14 cellular contexts compared by ENCODE assay signal in genomic region chr3:62161306-62161705, GRCh38.
DNase-seq lines count a peak whose midpoint lies in the region; ATAC-seq and TF ChIP-seq lines count a peak whose summit lies in the region.
"Had no signal": no experiment of that assay in that cellular context is flagged by ENCODE, and none has a peak within 500 bp of the region (broad histone marks: within the 10 kb centered on the region; RNA-seq: fewer than 3 reads in every experiment).

No MANE protein-coding gene starts in this region.

- H3K27ac ChIP-seq in suprapubic skin, result peak overlapping the region; percentile 63
- H3K27ac ChIP-seq in CD4-positive, alpha-beta memory T cell (ENCODE audit: low read depth, low read length), result no peak overlapping the region

- H3K4me3 Mint-ChIP-seq in chondrocyte (ENCODE audit: unreplicated experiment), result no peak overlapping the region
- H3K4me3 Mint-ChIP-seq in CD4-positive, alpha-beta memory T cell, result no peak overlapping the region
- H3K4me3 Mint-ChIP-seq: CD4-positive, alpha-beta T cell; type B pancreatic cell had no signal

- CTCF ChIA-PET in CD4-positive, alpha-beta memory T cell (lab: Charles Lee; ENCODE audit: partially characterized antibody), result interaction anchor here (0.6 kb wide), 1 partner anchor 38 kb away, joined by 3 read pairs; no protein-coding TSS in a partner anchor

- no peak for TF ChIP-seq POLR2A in suprapubic skin (IDR thresholded peaks at IDR 0.05)

- H3K36me3 Mint-ChIP-seq in chondrocyte (ENCODE audit: low read depth), result peaks cover 1% of the 10 kb centered on the region
- H3K36me3 Mint-ChIP-seq in CD4-positive, alpha-beta memory T cell, result no peaks in the 10 kb centered on the region

- H3K9me3 Mint-ChIP-seq in chondrocyte (ENCODE audit: low read depth), result no peaks in the 10 kb centered on the region
- H3K9me3 Mint-ChIP-seq in CD4-positive, alpha-beta memory T cell, result peaks cover 0 to 3% (median 0%) of the 10 kb centered on the region in 8 donors
- H3K9me3 Mint-ChIP-seq: type B pancreatic cell had no signal

- TF ChIP-seq CTCF in chondrocyte (IDR thresholded peaks at IDR 0.05) (no peak), suprapubic skin (IDR thresholded peaks at IDR 0.05) (no peak)

- DNase-seq in M059J (ENCODE audit: low read depth) (peak; percentile 33), chondrocyte (ENCODE audit: low spot score) (no peak), left ventricle myocardium superior (no peak), suprapubic skin (ENCODE audit: low spot score in 2 of 2) (no peak), T-helper 2 cell (no peak)
- DNase-seq in activated CD4-positive, alpha-beta T cell treated with anti-CD3 and anti-CD28 coated beads, Interleukin-2, amount 50 U/mL, for 48 hours, result no peak
- DNase-seq in CD4-positive, alpha-beta memory T cell, result no peak
- DNase-seq: CD4-positive, alpha-beta T cell; effector CD8-positive, alpha-beta T cell; head of caudate nucleus; NCI-H1092; stimulated activated CD4-positive, alpha-beta T cell treated with anti-CD3 and anti-CD28 coated beads, Interleukin-1b, Interleukin-23, amount 100 ng/mL, for 48 hours had no signal

- peaks cover 24% of the 10 kb centered on the region for H3K4me1 ChIP-seq in suprapubic skin
- no peaks in the 10 kb centered on the region for H3K4me1 ChIP-seq in CD4-positive, alpha-beta memory T cell (ENCODE audit: insufficient read depth, low read length)

- H3K4me3 ChIP-seq in suprapubic skin, result no peak overlapping the region
- no peak overlapping the region for H3K4me3 ChIP-seq in CD4-positive, alpha-beta memory T cell (ENCODE audit: low read length in 2 of 2)

- H3K27me3 Mint-ChIP-seq in chondrocyte (ENCODE audit: low read depth), result no peaks in the 10 kb centered on the region
- H3K27me3 Mint-ChIP-seq in CD4-positive, alpha-beta memory T cell, result no peaks in the 10 kb centered on the region
- H3K27me3 Mint-ChIP-seq: CD4-positive, alpha-beta T cell; type B pancreatic cell had no signal

- no peak for TF ChIP-seq EP300 in suprapubic skin (IDR thresholded peaks at IDR 0.05)

- peaks cover 60% of the 10 kb centered on the region for H3K4me1 Mint-ChIP-seq in chondrocyte (ENCODE audit: low read depth)
- no peaks in the 10 kb centered on the region for H3K4me1 Mint-ChIP-seq in CD4-positive, alpha-beta memory T cell

- no peaks in the 10 kb centered on the region for H3K27me3 ChIP-seq in suprapubic skin
- H3K27me3 ChIP-seq in CD4-positive, alpha-beta memory T cell (ENCODE audit: insufficient read depth, low read length), result no peaks in the 10 kb centered on the region

- WGBS in suprapubic skin, result 68% methylated on average over 4 of the region's 4 CpGs

- no peaks in the 10 kb centered on the region for H3K36me3 ChIP-seq in suprapubic skin
- H3K36me3 ChIP-seq in CD4-positive, alpha-beta memory T cell (ENCODE audit: insufficient read depth, low read length), result no peaks in the 10 kb centered on the region

- H3K27ac Mint-ChIP-seq in chondrocyte (ENCODE audit: unreplicated experiment), result peak overlapping the region; percentile 57
- no peak overlapping the region for H3K27ac Mint-ChIP-seq in CD4-positive, alpha-beta memory T cell
- H3K27ac Mint-ChIP-seq: CD4-positive, alpha-beta T cell; type B pancreatic cell had no signal

- POLR2A ChIA-PET in CD4-positive, alpha-beta memory T cell (lab: Charles Lee; ENCODE audit: partially characterized antibody), result no interaction called here

- intact Hi-C loops in left ventricle myocardium superior (cut with micrococcal nuclease), result no loop called here
- intact Hi-C loops in CD4-positive, alpha-beta memory T cell (cut with micrococcal nuclease), result no loop called here

- H3K9me3 ChIP-seq in suprapubic skin, result no peaks in the 10 kb centered on the region
- no peaks in the 10 kb centered on the region for H3K9me3 ChIP-seq in CD4-positive, alpha-beta memory T cell (ENCODE audit: control insufficient read depth in 1 of 2, low read length in 2 of 2)

- ATAC-seq in left ventricle myocardium superior (peak; percentile 68), GM21576 (IDR thresholded peaks at IDR 0.05; ENCODE audit: unreplicated experiment) (no peak)
